ENCODE assay signal across 19 cellular contexts in genomic region chr11:703515-703914, GRCh38. TPM values are rescaled to one million over a fixed set of nuclear protein-coding genes. Genes with fewer than 3 reads are reported as not detected.
A peak's percentile ranks its signal among the peaks of the same experiment; 100 is the strongest.
DNase-seq lines count a peak whose midpoint lies in the region; ATAC-seq and TF ChIP-seq lines count a peak whose summit lies in the region.
"Had no signal": no experiment of that assay in that cellular context is flagged by ENCODE, and none has a peak within 500 bp of the region (broad histone marks: within the 10 kb centered on the region; RNA-seq: fewer than 3 reads in every experiment).

No MANE protein-coding gene starts in this region.

- ATAC-seq in body of pancreas (no peak), lower lobe of right lung (no peak)
- ATAC-seq: gastroesophageal sphincter had no signal

- H3K36me3 ChIP-seq in body of pancreas (replicated peaks in 1 of 2; ENCODE audit: insufficient read depth in 1 of 2, low read depth in 2 of 2) (no peaks in the 10 kb centered on the region), lower lobe of right lung (peaks cover 25% of the 10 kb centered on the region), stomach (peaks cover 6 to 48% (median 33%) of the 10 kb centered on the region in 4 donors)
- H3K36me3 ChIP-seq: right atrium auricular region had no signal

- H3K27me3 Mint-ChIP-seq in Calu3 (ENCODE audit: unreplicated experiment): no peaks in the 10 kb centered on the region
- peaks cover 14% of the 10 kb centered on the region for H3K27me3 Mint-ChIP-seq in activated naive CD8-positive, alpha-beta T cell treated with anti-CD3 and anti-CD28 coated beads for 36 hours

- H3K27me3 ChIP-seq in body of pancreas: no peaks in the 10 kb centered on the region
- peaks cover 32% of the 10 kb centered on the region for H3K27me3 ChIP-seq in lower lobe of right lung (ENCODE audit: low read depth)
- peaks cover 0 to 33% (median 11%) of the 10 kb centered on the region in 3 donors for H3K27me3 ChIP-seq in stomach

- TF ChIP-seq EP300 in stomach (IDR thresholded peaks at IDR 0.05): no peak

- TSS peak; percentile 23 for BruUV-seq in Calu3 (replicated peaks; lab: Mats Ljungman, UMichigan)

- 89 to 94% methylated on average over 8 to 9 of the region's 9 CpGs for WGBS in body of pancreas, 2 donors
- 39 to 75% (median 55%) methylated on average over 9 of the region's 9 CpGs for WGBS in stomach, 5 donors

- H3K27ac Mint-ChIP-seq in Calu3 (ENCODE audit: unreplicated experiment): peak overlapping the region; percentile 30
- no peak overlapping the region for H3K27ac Mint-ChIP-seq in activated naive CD8-positive, alpha-beta T cell treated with anti-CD3 and anti-CD28 coated beads for 36 hours
- H3K27ac Mint-ChIP-seq: CD4-positive, alpha-beta T cell had no signal

- no peak for TF ChIP-seq CTCF in Calu3 (IDR thresholded peaks at IDR 0.05; ENCODE audit: unreplicated experiment)
- no peak for TF ChIP-seq CTCF in body of pancreas (IDR thresholded peaks at IDR 0.05)
- TF ChIP-seq CTCF in lower lobe of right lung (IDR thresholded peaks at IDR 0.05): no peak
- no peak for TF ChIP-seq CTCF in stomach (IDR thresholded peaks at IDR 0.05)

- DNase-seq in Calu3 (no peak), body of pancreas (no peak), lower lobe of right lung (no peak), stomach (no peak), SHP77 treated with DMSO at 0.1 percent for 48 hours (lab: John Stamatoyannopoulos, UW) (no peak), NCI-H510A (lab: John Stamatoyannopoulos, UW) (no peak)
- DNase-seq in activated naive CD8-positive, alpha-beta T cell treated with anti-CD3 and anti-CD28 coated beads for 36 hours: no peak
- DNase-seq in NK-92 treated with Interleukin-12 subunit alpha and Interleukin-12 subunit beta, amount 100 ng/mL, for 24 hours (lab: John Stamatoyannopoulos, UW): no peak
- DNase-seq: activated effector memory CD4-positive, alpha-beta T cell treated with anti-CD3 and anti-CD28 coated beads, Interleukin-2, amount 50 U/mL, for 16 hours; CD4-positive, alpha-beta T cell; DND-41; NCI-H1436 treated with DMSO at 0.1 percent for 48 hours; NCI-H2227 treated with DMSO at 0.1 percent for 48 hours; SHP77; stimulated activated CD4-positive, alpha-beta T cell treated with anti-CD3 and anti-CD28 coated beads, Interleukin-2, amount 100 ng/mL, for 24 hours; T-helper 2 cell had no signal

- H3K4me3 ChIP-seq in body of pancreas (no peak overlapping the region), lower lobe of right lung (no peak overlapping the region), stomach (no peak overlapping the region)
- H3K4me3 ChIP-seq: gastroesophageal sphincter, right atrium auricular region had no signal

- CTCF ChIA-PET in Calu3 (lab: Charles Lee): no interaction called here

- H3K9me3 ChIP-seq in body of pancreas (no peaks in the 10 kb centered on the region), lower lobe of right lung (no peaks in the 10 kb centered on the region), stomach (no peaks in the 10 kb centered on the region)
- H3K9me3 ChIP-seq: gastroesophageal sphincter, right atrium auricular region had no signal

- H3K4me1 ChIP-seq in body of pancreas (peaks cover 62% of the 10 kb centered on the region), lower lobe of right lung (peaks cover 65% of the 10 kb centered on the region), stomach (peaks cover 48 to 81% (median 71%) of the 10 kb centered on the region in 4 donors)

- H3K27ac ChIP-seq in body of pancreas (peak overlapping the region; percentile 62 to 90 (median 80)), lower lobe of right lung (peak overlapping the region; percentile 68), stomach (peak overlapping the region; percentile 50 to 95 (median 89))
- H3K27ac ChIP-seq: right atrium auricular region had no signal

- peaks cover 18% of the 10 kb centered on the region for H3K4me1 Mint-ChIP-seq in Calu3 (ENCODE audit: low read depth, unreplicated experiment)
- H3K4me1 Mint-ChIP-seq in activated naive CD8-positive, alpha-beta T cell treated with anti-CD3 and anti-CD28 coated beads for 36 hours: peaks cover 9% of the 10 kb centered on the region
- H3K4me1 Mint-ChIP-seq: nephron had no signal

- intact Hi-C loops in Calu3 (cut with micrococcal nuclease; ENCODE audit: unreplicated experiment) (loop anchor here (10.0 kb wide), 1 partner anchor 139 kb away; the partner anchor contains the start of genes LMNTD2 and RASSF7), body of pancreas (cut with DNase I) (no loop called here), lower lobe of right lung (cut with DNase I) (no loop called here), stomach (cut with DNase I; ENCODE audit: low total_unique reads) (no loop called here)

- H3K4me3 Mint-ChIP-seq in Calu3 (ENCODE audit: low read depth, unreplicated experiment): no peak overlapping the region
- H3K4me3 Mint-ChIP-seq in activated naive CD8-positive, alpha-beta T cell treated with anti-CD3 and anti-CD28 coated beads for 36 hours: no peak overlapping the region
- H3K4me3 Mint-ChIP-seq: CD4-positive, alpha-beta T cell had no signal

- peaks cover 51% of the 10 kb centered on the region for H3K36me3 Mint-ChIP-seq in Calu3 (ENCODE audit: insufficient read depth, unreplicated experiment)
- no peaks in the 10 kb centered on the region for H3K36me3 Mint-ChIP-seq in activated naive CD8-positive, alpha-beta T cell treated with anti-CD3 and anti-CD28 coated beads for 36 hours

- no peaks in the 10 kb centered on the region for H3K9me3 Mint-ChIP-seq in Calu3 (ENCODE audit: low read depth, unreplicated experiment)
- H3K9me3 Mint-ChIP-seq in activated naive CD8-positive, alpha-beta T cell treated with anti-CD3 and anti-CD28 coated beads for 36 hours: no peaks in the 10 kb centered on the region
- H3K9me3 Mint-ChIP-seq: CD4-positive, alpha-beta T cell; nephron had no signal

- TF ChIP-seq POLR2A in body of pancreas (IDR thresholded peaks at IDR 0.05) (no peak), stomach (IDR thresholded peaks at IDR 0.05) (no peak)

RNA-seq across cellular contexts. Expression of gene EPS8L2, which starts 2.5 kb away (rescaled TPM):
- total RNA-seq in Calu3 (2022) (212 and 213 TPM in 2 replicates), body of pancreas (100 to 1,000 TPM; 126 to 153 TPM), lower lobe of right lung (156 TPM), stomach (100 to 1,000 TPM in 4 of 5 donors, 10 to 100 TPM in 1; 45.0 to 617 (median 306) TPM)
- 100 to 1,000 TPM in 1 of 3 donors, 10 to 100 TPM in 2; 91.5 to 190 (median 96.2) TPM for polyA plus RNA-seq in stomach
- 10 to 100 TPM; 13.3 to 15.9 TPM for total RNA-seq in activated naive CD8-positive, alpha-beta T cell treated with anti-CD3 and anti-CD28 coated beads for 36 hours

RNA-seq across cellular contexts. Expression of gene TMEM80, which starts 7.9 kb away (rescaled TPM):
- total RNA-seq in Calu3 (2022) (21.2 and 29.9 TPM in 2 replicates), body of pancreas (10 to 100 TPM; 21.8 to 36.3 TPM), lower lobe of right lung (33.9 TPM), stomach (10 to 100 TPM in 4 of 5 donors, 1 to 10 TPM in 1; 4.9 to 46.5 (median 21.5) TPM)
- 10 to 100 TPM in 2 of 3 donors, 1 to 10 TPM in 1; 9.0 to 30.8 (median 18.1) TPM for polyA plus RNA-seq in stomach
- 1 to 10 TPM; 7.6 to 9.2 TPM for total RNA-seq in activated naive CD8-positive, alpha-beta T cell treated with anti-CD3 and anti-CD28 coated beads for 36 hours

RNA-seq across cellular contexts. Expression of gene DEAF1, which starts 8.5 kb away (rescaled TPM):
- total RNA-seq in Calu3 (2022): 57.0 and 59.0 TPM in 2 replicates
- total RNA-seq in body of pancreas: 10 to 100 TPM; 15.8 to 28.0 TPM
- 32.0 TPM for total RNA-seq in lower lobe of right lung
- 100 to 1,000 TPM in 1 of 5 donors, 10 to 100 TPM in 4; 12.3 to 111 (median 29.4) TPM for total RNA-seq in stomach
- 10 to 100 TPM; 41.4 to 51.8 (median 45.1) TPM for polyA plus RNA-seq in stomach
- total RNA-seq in activated naive CD8-positive, alpha-beta T cell treated with anti-CD3 and anti-CD28 coated beads for 36 hours: 10 to 100 TPM; 46.1 to 49.7 TPM

RNA-seq across cellular contexts. Expression of gene TALDO1, which starts 43.7 kb away (rescaled TPM):
- total RNA-seq in Calu3 (2022) (359 and 379 TPM in 2 replicates), body of pancreas (100 to 1,000 TPM in 1 of 2 donors, 10 to 100 TPM in 1; 78.9 to 119 TPM), lower lobe of right lung (218 TPM), stomach (100 to 1,000 TPM in 4 of 5 donors, 10 to 100 TPM in 1; 85.9 to 258 (median 175) TPM)
- 100 to 1,000 TPM; 139 to 214 (median 208) TPM for polyA plus RNA-seq in stomach
- total RNA-seq in activated naive CD8-positive, alpha-beta T cell treated with anti-CD3 and anti-CD28 coated beads for 36 hours: 100 to 1,000 TPM; 231 to 243 TPM
